Comparison of ENCODE assay signal across 10 cellular contexts in the genomic region with DNA sequence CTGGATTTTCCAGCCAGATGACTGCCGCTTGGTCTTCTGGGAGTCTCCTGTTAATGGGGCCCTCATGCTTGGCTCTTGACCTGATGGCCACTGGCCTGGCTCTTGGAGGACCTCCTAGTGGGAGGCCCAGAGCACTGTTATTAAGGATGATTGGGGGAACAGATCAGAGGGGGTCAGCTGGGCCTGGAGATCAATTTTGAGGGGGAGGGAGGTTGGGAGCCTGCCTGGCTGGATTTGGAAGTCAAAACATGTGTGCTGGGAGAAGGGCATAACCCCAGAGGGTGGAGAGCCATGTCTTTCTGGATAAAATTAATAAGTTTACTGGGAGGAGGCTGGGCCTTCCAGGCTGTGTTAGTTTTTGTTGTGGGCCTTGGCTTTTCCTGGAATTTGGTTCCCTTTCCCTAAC. TPM values are rescaled to one million over a fixed set of nuclear protein-coding genes. Genes with fewer than 3 reads are reported as not detected.
DNase-seq lines count a peak whose midpoint lies in the region; ATAC-seq, FAIRE-seq and TF ChIP-seq lines count a peak whose summit lies in the region.
"Had no signal": no experiment of that assay in that cellular context is flagged by ENCODE, and none has a peak within 500 bp of the region (broad histone marks: within the 10 kb centered on the region; RNA-seq: fewer than 3 reads in every experiment).

No MANE protein-coding gene starts in this region.

- peak overlapping the region; percentile 62 for H3K27ac Mint-ChIP-seq in activated T-helper 1 cell treated with anti-CD3 and anti-CD28 coated beads, Interleukin-12 subunit alpha, Interleukin-12 subunit beta, Interleukin-2, Interleukin-4 antibody, amounts not matched to agents 30 ng/mL and 10 ng/mL and 1 ng/mL, durations not matched to agents 14 hours and 24 hours and 36 hours

- peak overlapping the region; percentile 91 for H3K4me3 Mint-ChIP-seq in activated T-helper 1 cell treated with anti-CD3 and anti-CD28 coated beads, Interleukin-12 subunit alpha, Interleukin-12 subunit beta, Interleukin-2, Interleukin-4 antibody, amounts not matched to agents 30 ng/mL and 10 ng/mL and 1 ng/mL, durations not matched to agents 14 hours and 24 hours and 36 hours

- H3K4me3 ChIP-seq in HCT116 (replicated peaks in 1 of 2; ENCODE audit: low read depth in 1 of 2, low read length in 2 of 2) (peak overlapping the region; percentile 67 to 71; a peak in 3 of 4 replicates), right cardiac atrium (ENCODE audit: low read length) (no peak overlapping the region), skeletal muscle tissue (ENCODE audit: low read length in 3 of 3) (peak overlapping the region in 1 of 3 donors; percentile 15)

- intact Hi-C loops in HCT116 (cut with micrococcal nuclease), result loop anchor here (5.0 to 10.0 kb wide), 7 partner anchors 143 to 556 kb away; no protein-coding TSS in a partner anchor
- intact Hi-C loops in activated T-helper 1 cell treated with anti-CD3 and anti-CD28 coated beads, Interleukin-12 subunit alpha, Interleukin-12 subunit beta, Interleukin-2, Interleukin-4 antibody, amounts not matched to agents 30 ng/mL and 10 ng/mL and 1 ng/mL, durations not matched to agents 14 hours and 24 hours and 36 hours (cut with micrococcal nuclease), result loop anchor here (5.0 kb wide), 1 partner anchor 751 kb away; a partner anchor contains a TSS
- intact Hi-C loops in right cardiac atrium (cut with DNase I), result loop anchor here (5.0 to 10.0 kb wide), 10 partner anchors 143 to 516 kb away; a partner anchor contains a TSS

- H3K9me3 ChIP-seq in HCT116 (ENCODE audit: control insufficient read depth in 1 of 2, insufficient read depth in 1 of 2, low read depth in 1 of 2, low read length in 2 of 2) (no peaks in the 10 kb centered on the region), right cardiac atrium (ENCODE audit: control insufficient read depth, low read length) (no peaks in the 10 kb centered on the region), skeletal muscle tissue (ENCODE audit: control insufficient read depth in 3 of 3, low read length in 3 of 3) (no peaks in the 10 kb centered on the region)

- no peaks in the 10 kb centered on the region for H4K20me1 ChIP-seq in HCT116 (ENCODE audit: insufficient read depth)

- DNase-seq in HCT116 (ENCODE audit: low read depth, low spot score), result no peak
- DNase-seq in activated T-helper 1 cell treated with anti-CD3 and anti-CD28 coated beads, Interleukin-12 subunit alpha, Interleukin-12 subunit beta, Interleukin-2, Interleukin-4 antibody, amounts not matched to agents 30 ng/mL and 10 ng/mL and 1 ng/mL, durations not matched to agents 14 hours and 24 hours and 36 hours (ENCODE audit: low spot score), result no peak
- DNase-seq in right cardiac atrium, result peak; percentile 20 to 89 (median 74)
- DNase-seq in HuH-7 (ENCODE audit: low spot score), result no peak
- no peak for DNase-seq in hippocampal formation (lab: John Stamatoyannopoulos, UW)
- no peak for DNase-seq in NCI-H1930 (lab: John Stamatoyannopoulos, UW)
- DNase-seq in urothelium cell line (ENCODE audit: low spot score), result no peak
- DNase-seq: kidney glomerular epithelial cell, NCI-H2081 treated with DMSO at 0.1 percent for 48 hours had no signal

- H3K36me3 Mint-ChIP-seq in activated T-helper 1 cell treated with anti-CD3 and anti-CD28 coated beads, Interleukin-12 subunit alpha, Interleukin-12 subunit beta, Interleukin-2, Interleukin-4 antibody, amounts not matched to agents 30 ng/mL and 10 ng/mL and 1 ng/mL, durations not matched to agents 14 hours and 24 hours and 36 hours (ENCODE audit: low read depth), result peaks cover 15% of the 10 kb centered on the region

- H3K27me3 Mint-ChIP-seq in activated T-helper 1 cell treated with anti-CD3 and anti-CD28 coated beads, Interleukin-12 subunit alpha, Interleukin-12 subunit beta, Interleukin-2, Interleukin-4 antibody, amounts not matched to agents 30 ng/mL and 10 ng/mL and 1 ng/mL, durations not matched to agents 14 hours and 24 hours and 36 hours (ENCODE audit: insufficient read depth), result no peaks in the 10 kb centered on the region

- CTCF ChIA-PET in HCT116 (lab: Charles Lee), result no interaction called here

- H3K79me2 ChIP-seq in HCT116 (ENCODE audit: insufficient read depth, low read length), result no peaks in the 10 kb centered on the region

- H3K36me3 ChIP-seq in HCT116 (ENCODE audit: control insufficient read depth in 1 of 2, insufficient read depth in 2 of 2, low read length in 2 of 2) (no peaks in the 10 kb centered on the region), skeletal muscle tissue (ENCODE audit: control insufficient read depth in 3 of 3, insufficient read depth in 3 of 3, low read length in 3 of 3) (peaks cover 0 to 3% (median 0%) of the 10 kb centered on the region in 3 donors)

- peaks cover 10% of the 10 kb centered on the region for H3K9me3 Mint-ChIP-seq in activated T-helper 1 cell treated with anti-CD3 and anti-CD28 coated beads, Interleukin-12 subunit alpha, Interleukin-12 subunit beta, Interleukin-2, Interleukin-4 antibody, amounts not matched to agents 30 ng/mL and 10 ng/mL and 1 ng/mL, durations not matched to agents 14 hours and 24 hours and 36 hours

- RAD21 ChIA-PET in HCT116 (lab: Charles Lee; ENCODE audit: low non-redundant PET in 1 of 2, low total read pairs in 2 of 2, uncharacterized antibody in 2 of 2, unreplicated experiment in 2 of 2), result no interaction called here

- no peak for TF ChIP-seq POLR2A in HCT116 (IDR thresholded peaks at IDR 0.05; ENCODE audit: borderline replicate concordance, extremely low read depth, insufficient read depth, insufficient read length)

- 60% methylated on average over 1 of the region's 1 CpG for WGBS in right cardiac atrium

- ATAC-seq in HCT116 (no peak), right cardiac atrium (peak in 1 of 2 donors; percentile 14)

- H3K9ac ChIP-seq in HCT116 (ENCODE audit: low read length), result peak overlapping the region; percentile 74
- peak overlapping the region in 2 of 3 donors; percentile 12 to 26 for H3K9ac ChIP-seq in skeletal muscle tissue (ENCODE audit: low read depth in 1 of 3, low read length in 3 of 3)

- H3K9me2 ChIP-seq in HCT116 (ENCODE audit: insufficient read depth), result no peaks in the 10 kb centered on the region

- peak overlapping the region; percentile 74 for H3K4me2 ChIP-seq in HCT116 (ENCODE audit: low read length)

- no TSS peak for BruUV-seq in HCT116 (replicated peaks; lab: Mats Ljungman, UMichigan)

- H3K4me1 ChIP-seq in HCT116 (ENCODE audit: control insufficient read depth in 1 of 2, insufficient read depth in 2 of 2, low read length in 2 of 2) (peaks cover 23 to 48% of the 10 kb centered on the region in 2 experiments), right cardiac atrium (ENCODE audit: control insufficient read depth, insufficient read depth, low read length) (peaks cover 3% of the 10 kb centered on the region), skeletal muscle tissue (ENCODE audit: control insufficient read depth in 3 of 3, insufficient read depth in 3 of 3, low read length in 3 of 3) (peaks cover 15 to 41% (median 21%) of the 10 kb centered on the region in 3 donors)

- TF ChIP-seq RAD21 in HCT116 (IDR thresholded peaks at IDR 0.05; ENCODE audit: low read depth), result no peak

- no peak overlapping the region for H2AFZ ChIP-seq in HCT116 (ENCODE audit: low read depth, low read length, poor library complexity, severe bottlenecking)

- FAIRE-seq in urothelium cell line (lab: Jason Lieb, UNC), result no peak

- peaks cover 32% of the 10 kb centered on the region for H3K4me1 Mint-ChIP-seq in activated T-helper 1 cell treated with anti-CD3 and anti-CD28 coated beads, Interleukin-12 subunit alpha, Interleukin-12 subunit beta, Interleukin-2, Interleukin-4 antibody, amounts not matched to agents 30 ng/mL and 10 ng/mL and 1 ng/mL, durations not matched to agents 14 hours and 24 hours and 36 hours (ENCODE audit: low read depth)

- H3K27ac ChIP-seq in HCT116 (ENCODE audit: low read depth, low read length) (peak overlapping the region; percentile 85), right cardiac atrium (ENCODE audit: low read length) (peak overlapping the region; percentile 79), skeletal muscle tissue (ENCODE audit: low read depth, low read length) (peak overlapping the region; percentile 100)

- no peak for TF ChIP-seq CTCF in HCT116 (IDR thresholded peaks at IDR 0.05 in 2 of 3, conservative IDR thresholded peaks at IDR 0.05 in 1 of 3; ENCODE audit: borderline replicate concordance in 1 of 3, insufficient read depth in 1 of 3, low read depth in 2 of 3, low read length in 2 of 3)

- POLR2A ChIA-PET in HCT116 (lab: Charles Lee), result no interaction called here

- no peaks in the 10 kb centered on the region for H3K27me3 ChIP-seq in HCT116 (ENCODE audit: insufficient read depth, low read length)
- no peaks in the 10 kb centered on the region for H3K27me3 ChIP-seq in right cardiac atrium (ENCODE audit: control insufficient read depth, insufficient read depth)
- H3K27me3 ChIP-seq in skeletal muscle tissue (ENCODE audit: control insufficient read depth in 3 of 3, insufficient read depth in 3 of 3, low read length in 3 of 3), result no peaks in the 10 kb centered on the region

TF ChIP-seq in HCT116, 20 proteins besides CTCF, POLR2A, EP300 and RAD21 (continues in another document):
- no peak for TF ChIP-seq SP1 (IDR thresholded peaks at IDR 0.05; ENCODE audit: low read depth)
- no peak for TF ChIP-seq ZNF274 (IDR thresholded peaks at IDR 0.05; ENCODE audit: low read depth, low read length)
- TF ChIP-seq ZFX (IDR thresholded peaks at IDR 0.05), result no peak

RNA-seq across cellular contexts. Expression of a gene that starts 1.3 kb away (rescaled TPM):
- total RNA-seq in HCT116 (2021; ENCODE audit: unreplicated experiment) (10.6 TPM), right cardiac atrium (10 to 100 TPM; 17.4 to 20.5 (median 20.2) TPM), skeletal muscle tissue (52.2 TPM)
- 5.7 and 5.8 TPM in 2 replicates for polyA plus RNA-seq in HCT116 (2012)
- 7.1 and 8.2 TPM in 2 replicates for total RNA-seq in activated T-helper 1 cell treated with anti-CD3 and anti-CD28 coated beads, Interleukin-12 subunit alpha, Interleukin-12 subunit beta, Interleukin-2, Interleukin-4 antibody, amounts not matched to agents 30 ng/mL and 10 ng/mL and 1 ng/mL, durations not matched to agents 14 hours and 24 hours and 36 hours
- polyA plus RNA-seq in right cardiac atrium, result 10.0 TPM

Comparison
In these comparisons a context has a peak if more than half of its experiments do, and no peak if none do; other contexts are left out.
1. DNase-seq: peak in right cardiac atrium (3 of 3); none in HCT116 (single experiment), activated T-helper 1 cell treated with anti-CD3 and anti-CD28 coated beads, Interleukin-12 subunit alpha, Interleukin-12 subunit beta, Interleukin-2, Interleukin-4 antibody, amounts not matched to agents 30 ng/mL and 10 ng/mL and 1 ng/mL, durations not matched to agents 14 hours and 24 hours and 36 hours (single experiment), HuH-7 (single experiment), hippocampal formation (0 of 2), NCI-H1930 (0 of 2) and urothelium cell line (single experiment).
2. Peak in every context shown above with its lines, with median percentiles within 50 percentile points of each other: H3K27ac ChIP-seq.